ENCODE assay signal across 21 cellular contexts in the genomic region with DNA sequence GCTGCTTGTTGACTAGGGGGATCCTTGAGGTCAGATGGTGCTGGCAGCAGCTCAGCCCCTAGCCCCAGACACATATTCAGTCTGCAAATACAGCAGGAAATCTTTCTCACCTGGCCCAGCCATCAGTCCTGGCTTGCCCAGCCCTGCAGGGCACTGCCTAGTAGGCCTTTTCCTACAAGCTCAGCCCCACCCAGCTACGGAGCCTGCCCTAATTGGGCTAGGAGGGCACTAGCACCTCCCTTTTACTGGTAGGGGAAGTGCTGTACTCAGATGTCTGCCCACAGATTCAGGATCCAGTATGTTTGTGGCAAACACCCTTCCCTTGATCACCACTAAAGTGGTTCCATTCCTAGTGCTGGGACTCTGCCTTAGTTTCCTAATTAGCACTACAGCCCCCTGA.
DNase-seq lines count a peak whose midpoint lies in the region; ATAC-seq, FAIRE-seq and TF ChIP-seq lines count a peak whose summit lies in the region.
"Had no signal": no experiment of that assay in that cellular context is flagged by ENCODE, and none has a peak within 500 bp of the region (broad histone marks: within the 10 kb centered on the region; RNA-seq: fewer than 3 reads in every experiment).

No MANE protein-coding gene starts in this region.

- intact Hi-C loops in mammary epithelial cell (cut with micrococcal nuclease): no loop called here
- intact Hi-C loops in breast epithelium (cut with DNase I; ENCODE audit: low total_unique reads): no loop called here

- H3K4me3 ChIP-seq in mammary epithelial cell (replicated peaks in 1 of 3; ENCODE audit: insufficient read depth in 1 of 3, low read depth in 2 of 3, low read length in 3 of 3) (no peak overlapping the region), breast epithelium (no peak overlapping the region), upper lobe of left lung (no peak overlapping the region), small intestine (ENCODE audit: low read depth in 1 of 2, low read length in 2 of 2) (no peak overlapping the region)
- H3K4me3 ChIP-seq: ovary had no signal

- H3K36me3 ChIP-seq in mammary epithelial cell (ENCODE audit: insufficient read depth, low read length): no peaks in the 10 kb centered on the region
- no peaks in the 10 kb centered on the region for H3K36me3 ChIP-seq in breast epithelium
- H3K36me3 ChIP-seq in upper lobe of left lung: no peaks in the 10 kb centered on the region
- no peaks in the 10 kb centered on the region for H3K36me3 ChIP-seq in small intestine (ENCODE audit: control insufficient read depth in 2 of 2, insufficient read depth in 2 of 2, low read length in 2 of 2)
- H3K36me3 ChIP-seq: adrenal gland, ovary, tibial nerve had no signal

- no peak for DNase-seq in mammary epithelial cell
- no peak for DNase-seq in breast epithelium (ENCODE audit: low spot score in 2 of 2)
- DNase-seq in NOMO-1 treated with DMSO at 0.1 percent for 48 hours (lab: John Stamatoyannopoulos, UW; ENCODE audit: unreplicated experiment): peak; percentile 59
- peak in 1 of 2 donors; percentile 65 for DNase-seq in foreskin keratinocyte
- DNase-seq in upper lobe of left lung: peak in 1 of 2 donors; percentile 31
- DNase-seq in small intestine: no peak
- DNase-seq: activated CD4-positive, alpha-beta T cell treated with anti-CD3 and anti-CD28 coated beads, Interleukin-2, amount 50 U/mL, for 1 hour; activated CD8-positive, alpha-beta memory T cell treated with anti-CD3 and anti-CD28 coated beads, Interleukin-2, amount 50 U/mL, for 4 hours; activated gamma-delta T cell treated with Interleukin-2 at 50 U/mL for 16 hours; adrenal gland; NCI-H1694 treated with DMSO at 0.1 percent for 48 hours; NCI-H226; ovary; SHP77 treated with DMSO at 0.1 percent for 48 hours; stimulated activated CD4-positive, alpha-beta T cell treated with anti-CD3 and anti-CD28 coated beads, Interleukin-1b, Interleukin-23, amount 100 ng/mL, for 48 hours; stimulated activated naive CD8-positive, alpha-beta T cell treated with anti-CD3 and anti-CD28 coated beads, Interleukin-15, Interleukin-2, amounts not matched to agents 100 U/mL and 50 U/mL, for 24 hours; T-cell had no signal

- BruUV-seq in mammary epithelial cell (replicated peaks; lab: Mats Ljungman, UMichigan): no TSS peak

- CTCF ChIA-PET in mammary epithelial cell (lab: Charles Lee; ENCODE audit: low non-redundant PET): interaction anchor here (0.6 kb wide), 1 partner anchor 1095 kb away, joined by 10 read pairs; no protein-coding TSS in a partner anchor

- in situ Hi-C loops in mammary epithelial cell (cut with MboI; ENCODE audit: low sequenced_read_pairs in 2 of 2): no loop called here

- TF ChIP-seq POLR2A in breast epithelium (IDR thresholded peaks at IDR 0.05) (no peak), upper lobe of left lung (IDR thresholded peaks at IDR 0.05) (peak in 1 of 4 donors; percentile 32)

- H2AFZ ChIP-seq in mammary epithelial cell (ENCODE audit: low read depth, low read length): peak overlapping the region; percentile 46

- H3K9me3 ChIP-seq in mammary epithelial cell (replicated peaks; ENCODE audit: insufficient read depth, low read length): no peaks in the 10 kb centered on the region
- no peaks in the 10 kb centered on the region for H3K9me3 ChIP-seq in breast epithelium
- H3K9me3 ChIP-seq in upper lobe of left lung: no peaks in the 10 kb centered on the region
- no peaks in the 10 kb centered on the region for H3K9me3 ChIP-seq in small intestine (ENCODE audit: control insufficient read depth, low read depth)
- H3K9me3 ChIP-seq: adrenal gland, ovary, tibial nerve had no signal

- H3K4me1 ChIP-seq in mammary epithelial cell (ENCODE audit: insufficient read depth, low read length): peaks cover 11% of the 10 kb centered on the region
- peaks cover 0 to 3% of the 10 kb centered on the region in 2 donors for H3K4me1 ChIP-seq in breast epithelium
- H3K4me1 ChIP-seq in foreskin keratinocyte: peaks cover 4% of the 10 kb centered on the region
- H3K4me1 ChIP-seq in upper lobe of left lung: peaks cover 0 to 13% (median 10%) of the 10 kb centered on the region in 4 donors
- no peaks in the 10 kb centered on the region for H3K4me1 ChIP-seq in small intestine (ENCODE audit: control insufficient read depth in 2 of 2, insufficient read depth in 1 of 2, low read depth in 1 of 2, low read length in 1 of 2)

- H3K9ac ChIP-seq in mammary epithelial cell (ENCODE audit: insufficient read depth, low read length): no peak overlapping the region

- no peak for TF ChIP-seq EP300 in upper lobe of left lung (IDR thresholded peaks at IDR 0.05)

- no peak overlapping the region for H3K27ac ChIP-seq in mammary epithelial cell (ENCODE audit: insufficient read depth, low read depth, low read length)
- H3K27ac ChIP-seq in breast epithelium: no peak overlapping the region
- no peak overlapping the region for H3K27ac ChIP-seq in foreskin keratinocyte
- H3K27ac ChIP-seq in upper lobe of left lung: no peak overlapping the region
- H3K27ac ChIP-seq in small intestine (ENCODE audit: low read depth in 1 of 2, low read length in 1 of 2): no peak overlapping the region
- H3K27ac ChIP-seq: adrenal gland, ovary had no signal

- peaks cover 4% of the 10 kb centered on the region for H3K27me3 ChIP-seq in mammary epithelial cell (ENCODE audit: insufficient read depth, low read length)
- H3K27me3 ChIP-seq in breast epithelium: no peaks in the 10 kb centered on the region
- no peaks in the 10 kb centered on the region for H3K27me3 ChIP-seq in foreskin keratinocyte
- peaks cover 0 to 13% (median 6%) of the 10 kb centered on the region in 4 donors for H3K27me3 ChIP-seq in upper lobe of left lung
- H3K27me3 ChIP-seq in small intestine (ENCODE audit: control insufficient read depth in 2 of 2, insufficient read depth in 2 of 2, low read length in 2 of 2): no peaks in the 10 kb centered on the region
- H3K27me3 ChIP-seq: adrenal gland, ovary, tibial nerve had no signal

- no peaks in the 10 kb centered on the region for H3K79me2 ChIP-seq in mammary epithelial cell (ENCODE audit: insufficient read depth, low read length)

- no peak for FAIRE-seq in small intestine (lab: Jason Lieb, UNC)
- FAIRE-seq: H54 had no signal

- dilution Hi-C loops in mammary epithelial cell (cut with HindIII; ENCODE audit: low sequenced_read_pairs): no loop called here

- H3K4me2 ChIP-seq in mammary epithelial cell (ENCODE audit: insufficient read depth, low read depth, low read length): no peak overlapping the region

- no peak for TF ChIP-seq CTCF in mammary epithelial cell (conservative IDR thresholded peaks at IDR 0.05 in 1 of 2, IDR thresholded peaks at IDR 0.05 in 1 of 2; ENCODE audit: extremely low read depth in 1 of 2, insufficient read depth in 1 of 2, low read depth in 1 of 2, low read length in 2 of 2)
- TF ChIP-seq CTCF in breast epithelium (IDR thresholded peaks at IDR 0.05): no peak
- no peak for TF ChIP-seq CTCF in foreskin keratinocyte (conservative IDR thresholded peaks at IDR 0.05)
- TF ChIP-seq CTCF in upper lobe of left lung (IDR thresholded peaks at IDR 0.05): no peak

- ATAC-seq in foreskin keratinocyte (peak; percentile 54), upper lobe of left lung (ENCODE audit: low FRiP score in 2 of 2) (peak; percentile 27 to 42), HG02571 (IDR thresholded peaks at IDR 0.05; ENCODE audit: unreplicated experiment) (no peak), GM18517 (IDR thresholded peaks at IDR 0.05; ENCODE audit: unreplicated experiment) (no peak)
- ATAC-seq: stimulated activated naive CD8-positive, alpha-beta T cell treated with anti-CD3 and anti-CD28 coated beads, Interleukin-15, Interleukin-2, amounts not matched to agents 100 U/mL and 50 U/mL, for 24 hours; T-cell had no signal

- no peaks in the 10 kb centered on the region for H4K20me1 ChIP-seq in mammary epithelial cell (ENCODE audit: insufficient read depth, low read length)

- 78% methylated on average over 1 of the region's 1 CpG for WGBS in mammary epithelial cell (ENCODE audit: low coverage, missing lambda C conversion rate)
- 75 to 100% methylated on average over 1 of the region's 1 CpG for WGBS in upper lobe of left lung, 2 donors
- WGBS in small intestine, 3 donors: 23 to 70% (median 63%) methylated on average over 1 of the region's 1 CpG

Comparison
In these comparisons a context has a peak if more than half of its experiments do, and no peak if none do; other contexts are left out.
1. ATAC-seq: peak in foreskin keratinocyte (single experiment) and upper lobe of left lung (2 of 2); none in HG02571 (single experiment) and GM18517 (single experiment).